In genomic region chr17:12987120-12987519, GRCh38 we compare ENCODE assay signal across 24 cellular contexts. TPM values are rescaled to one million over a fixed set of nuclear protein-coding genes. Genes with fewer than 3 reads are reported as not detected.
A peak's percentile ranks its signal among the peaks of the same experiment; 100 is the strongest.
DNase-seq lines count a peak whose midpoint lies in the region; ATAC-seq and TF ChIP-seq lines count a peak whose summit lies in the region.
"Had no signal": no experiment of that assay in that cellular context is flagged by ENCODE, and none has a peak within 500 bp of the region (broad histone marks: within the 10 kb centered on the region; RNA-seq: fewer than 3 reads in every experiment).

No MANE protein-coding gene starts in this region.

- 73 to 74% methylated on average over 3 to 12 of the region's 12 CpGs for WGBS in endodermal cell (ENCODE audit: insufficient coverage in 1 of 2, insufficient read length in 1 of 2), 2 experiments

- no peak overlapping the region for H3K9ac ChIP-seq in endodermal cell (ENCODE audit: extremely low read depth, low read length, poor library complexity, severe bottlenecking)

- TF ChIP-seq CTCF in endodermal cell (conservative IDR thresholded peaks at IDR 0.05), result no peak

- H3K9me3 Mint-ChIP-seq in endodermal cell, result no peaks in the 10 kb centered on the region
- no peaks in the 10 kb centered on the region for H3K9me3 Mint-ChIP-seq in activated T-helper 1 cell treated with anti-CD3 and anti-CD28 coated beads, Interleukin-12 subunit alpha, Interleukin-12 subunit beta, Interleukin-2, Interleukin-4 antibody, amounts not matched to agents 30 ng/mL and 10 ng/mL and 1 ng/mL, durations not matched to agents 14 hours and 24 hours and 36 hours
- H3K9me3 Mint-ChIP-seq: activated CD4-positive, alpha-beta T cell treated with anti-CD3 and anti-CD28 coated beads, Interleukin-2, amount 10 ng/mL, durations not matched to agents 7 days and 5 days; activated naive CD8-positive, alpha-beta T cell treated with anti-CD3 and anti-CD28 coated beads for 36 hours; activated T-helper 2 cell treated with anti-CD3 and anti-CD28 coated beads, Interferon-gamma antibody, Interleukin-2, Interleukin-4, amounts not matched to agents 10 μg/mL and 5 μg/mL and 100 μg/mL, durations not matched to agents 14 hours and 24 hours and 36 hours had no signal

- no peaks in the 10 kb centered on the region for H3K27me3 Mint-ChIP-seq in endodermal cell (ENCODE audit: insufficient read depth)
- peaks cover 1% of the 10 kb centered on the region for H3K27me3 Mint-ChIP-seq in activated T-helper 1 cell treated with anti-CD3 and anti-CD28 coated beads, Interleukin-12 subunit alpha, Interleukin-12 subunit beta, Interleukin-2, Interleukin-4 antibody, amounts not matched to agents 30 ng/mL and 10 ng/mL and 1 ng/mL, durations not matched to agents 14 hours and 24 hours and 36 hours (ENCODE audit: insufficient read depth)
- H3K27me3 Mint-ChIP-seq: activated CD4-positive, alpha-beta T cell treated with anti-CD3 and anti-CD28 coated beads, Interleukin-2, amount 10 ng/mL, durations not matched to agents 7 days and 5 days; activated naive CD8-positive, alpha-beta T cell treated with anti-CD3 and anti-CD28 coated beads for 36 hours had no signal

- H3K4me3 Mint-ChIP-seq in endodermal cell, result no peak overlapping the region
- H3K4me3 Mint-ChIP-seq in activated T-helper 1 cell treated with anti-CD3 and anti-CD28 coated beads, Interleukin-12 subunit alpha, Interleukin-12 subunit beta, Interleukin-2, Interleukin-4 antibody, amounts not matched to agents 30 ng/mL and 10 ng/mL and 1 ng/mL, durations not matched to agents 14 hours and 24 hours and 36 hours, result no peak overlapping the region
- H3K4me3 Mint-ChIP-seq: activated CD4-positive, alpha-beta T cell treated with anti-CD3 and anti-CD28 coated beads, Interleukin-2, amount 10 ng/mL, durations not matched to agents 7 days and 5 days; activated naive CD8-positive, alpha-beta T cell treated with anti-CD3 and anti-CD28 coated beads for 36 hours; CD8-positive, alpha-beta T cell had no signal

- intact Hi-C loops in activated T-helper 1 cell treated with anti-CD3 and anti-CD28 coated beads, Interleukin-12 subunit alpha, Interleukin-12 subunit beta, Interleukin-2, Interleukin-4 antibody, amounts not matched to agents 30 ng/mL and 10 ng/mL and 1 ng/mL, durations not matched to agents 14 hours and 24 hours and 36 hours (cut with micrococcal nuclease), result no loop called here

- DNase-seq in NCI-H146 (lab: John Stamatoyannopoulos, UW) (peak; percentile 60), NCI-H82 (lab: John Stamatoyannopoulos, UW) (peak; percentile 83), endodermal cell (peak; percentile 75), retina (peak; percentile 62), kidney tubule cell (ENCODE audit: low spot score) (no peak)
- DNase-seq in activated T-helper 1 cell treated with anti-CD3 and anti-CD28 coated beads, Interleukin-12 subunit alpha, Interleukin-12 subunit beta, Interleukin-2, Interleukin-4 antibody, amounts not matched to agents 30 ng/mL and 10 ng/mL and 1 ng/mL, durations not matched to agents 14 hours and 24 hours and 36 hours (ENCODE audit: low spot score), result no peak
- DNase-seq: activated CD4-positive, alpha-beta T cell treated with anti-CD3 and anti-CD28 coated beads, Interleukin-2, amount 10 ng/mL, durations not matched to agents 7 days and 5 days; activated naive CD8-positive, alpha-beta T cell treated with anti-CD3 and anti-CD28 coated beads for 36 hours; CD8-positive, alpha-beta T cell; effector CD4-positive, alpha-beta T cell; hippocampal formation; Kasumi-1; NCI-H2081 treated with DMSO at 0.1 percent for 48 hours; NCI-H748 treated with DMSO at 0.1 percent for 48 hours; Peyer's patch; spleen; stimulated activated CD4-positive, alpha-beta T cell treated with anti-CD3 and anti-CD28 coated beads, Interleukin-4, amount 100 ng/mL, for 24 hours; stimulated activated naive CD8-positive, alpha-beta T cell treated with anti-CD3 and anti-CD28 coated beads, Interleukin-15, Interleukin-2, amounts not matched to agents 100 U/mL and 50 U/mL, for 24 hours; T-helper 2 cell had no signal

- no peak overlapping the region for H3K27ac Mint-ChIP-seq in endodermal cell
- H3K27ac Mint-ChIP-seq in activated T-helper 1 cell treated with anti-CD3 and anti-CD28 coated beads, Interleukin-12 subunit alpha, Interleukin-12 subunit beta, Interleukin-2, Interleukin-4 antibody, amounts not matched to agents 30 ng/mL and 10 ng/mL and 1 ng/mL, durations not matched to agents 14 hours and 24 hours and 36 hours, result no peak overlapping the region
- H3K27ac Mint-ChIP-seq: activated CD4-positive, alpha-beta T cell treated with anti-CD3 and anti-CD28 coated beads, Interleukin-2, amount 10 ng/mL, durations not matched to agents 7 days and 5 days; activated naive CD8-positive, alpha-beta T cell treated with anti-CD3 and anti-CD28 coated beads for 36 hours; activated T-helper 2 cell treated with anti-CD3 and anti-CD28 coated beads, Interferon-gamma antibody, Interleukin-2, Interleukin-4, amounts not matched to agents 10 μg/mL and 5 μg/mL and 100 μg/mL, durations not matched to agents 14 hours and 24 hours and 36 hours; CD8-positive, alpha-beta T cell had no signal

- no peak overlapping the region for H3K4me3 ChIP-seq in endodermal cell (ENCODE audit: low read length)
- H3K4me3 ChIP-seq: Peyer's patch, SJSA1, spleen, thyroid gland had no signal

- H3K9me3 ChIP-seq in endodermal cell (ENCODE audit: control insufficient read depth, low read length), result no peaks in the 10 kb centered on the region
- H3K9me3 ChIP-seq: Peyer's patch, SJSA1, spleen, thyroid gland had no signal

- no peak for ATAC-seq in GM21717 (IDR thresholded peaks at IDR 0.05; ENCODE audit: unreplicated experiment)
- ATAC-seq: CD8-positive, alpha-beta T cell; esophagus mucosa; stimulated activated naive CD8-positive, alpha-beta T cell treated with anti-CD3 and anti-CD28 coated beads, Interleukin-15, Interleukin-2, amounts not matched to agents 100 U/mL and 50 U/mL, for 24 hours had no signal

- H3K4me1 Mint-ChIP-seq in endodermal cell, result peaks cover 4% of the 10 kb centered on the region
- H3K4me1 Mint-ChIP-seq in activated T-helper 1 cell treated with anti-CD3 and anti-CD28 coated beads, Interleukin-12 subunit alpha, Interleukin-12 subunit beta, Interleukin-2, Interleukin-4 antibody, amounts not matched to agents 30 ng/mL and 10 ng/mL and 1 ng/mL, durations not matched to agents 14 hours and 24 hours and 36 hours (ENCODE audit: low read depth), result no peaks in the 10 kb centered on the region
- H3K4me1 Mint-ChIP-seq: activated CD4-positive, alpha-beta T cell treated with anti-CD3 and anti-CD28 coated beads, Interleukin-2, amount 10 ng/mL, durations not matched to agents 7 days and 5 days had no signal

- H3K4me1 ChIP-seq in endodermal cell (ENCODE audit: control insufficient read depth, insufficient read depth, low read length), result no peaks in the 10 kb centered on the region
- H3K4me1 ChIP-seq: Peyer's patch, SJSA1 had no signal

- H3K27ac ChIP-seq in endodermal cell (ENCODE audit: low read depth, low read length), result peak overlapping the region; percentile 42
- H3K27ac ChIP-seq: Peyer's patch, SJSA1, spleen had no signal

- H3K36me3 ChIP-seq in endodermal cell (ENCODE audit: control insufficient read depth, insufficient read depth, low read length), result peaks cover 26% of the 10 kb centered on the region

- no peaks in the 10 kb centered on the region for H3K27me3 ChIP-seq in endodermal cell (ENCODE audit: control insufficient read depth, insufficient read depth, low read length, poor library complexity, severe bottlenecking)
- H3K27me3 ChIP-seq: Peyer's patch, SJSA1, thyroid gland had no signal

- peaks cover 31% of the 10 kb centered on the region for H3K36me3 Mint-ChIP-seq in endodermal cell (ENCODE audit: low read depth)
- peaks cover 12% of the 10 kb centered on the region for H3K36me3 Mint-ChIP-seq in activated T-helper 1 cell treated with anti-CD3 and anti-CD28 coated beads, Interleukin-12 subunit alpha, Interleukin-12 subunit beta, Interleukin-2, Interleukin-4 antibody, amounts not matched to agents 30 ng/mL and 10 ng/mL and 1 ng/mL, durations not matched to agents 14 hours and 24 hours and 36 hours (ENCODE audit: low read depth)

RNA-seq across cellular contexts. Expression of gene ELAC2, which starts 30.7 kb away (rescaled TPM):
- total RNA-seq in endodermal cell, result 10 to 100 TPM; 66.8 to 77.1 TPM
- 54.9 TPM for polyA plus RNA-seq in endodermal cell (2013, experiment 1 of 2)
- 50.6 TPM for polyA plus RNA-seq in endodermal cell (2013, experiment 2 of 2)
- total RNA-seq in activated T-helper 1 cell treated with anti-CD3 and anti-CD28 coated beads, Interleukin-12 subunit alpha, Interleukin-12 subunit beta, Interleukin-2, Interleukin-4 antibody, amounts not matched to agents 30 ng/mL and 10 ng/mL and 1 ng/mL, durations not matched to agents 14 hours and 24 hours and 36 hours, result 96.9 and 98.7 TPM in 2 replicates

Comparison
In these comparisons a context has a peak if more than half of its experiments do, and no peak if none do; other contexts are left out.
1. DNase-seq: peak in NCI-H146 (single experiment), NCI-H82 (single experiment), endodermal cell (single experiment) and retina (single experiment); none in activated T-helper 1 cell treated with anti-CD3 and anti-CD28 coated beads, Interleukin-12 subunit alpha, Interleukin-12 subunit beta, Interleukin-2, Interleukin-4 antibody, amounts not matched to agents 30 ng/mL and 10 ng/mL and 1 ng/mL, durations not matched to agents 14 hours and 24 hours and 36 hours (single experiment) and kidney tubule cell (single experiment).